Comparison of ENCODE assay signal across 8 cellular contexts in the genomic region with DNA sequence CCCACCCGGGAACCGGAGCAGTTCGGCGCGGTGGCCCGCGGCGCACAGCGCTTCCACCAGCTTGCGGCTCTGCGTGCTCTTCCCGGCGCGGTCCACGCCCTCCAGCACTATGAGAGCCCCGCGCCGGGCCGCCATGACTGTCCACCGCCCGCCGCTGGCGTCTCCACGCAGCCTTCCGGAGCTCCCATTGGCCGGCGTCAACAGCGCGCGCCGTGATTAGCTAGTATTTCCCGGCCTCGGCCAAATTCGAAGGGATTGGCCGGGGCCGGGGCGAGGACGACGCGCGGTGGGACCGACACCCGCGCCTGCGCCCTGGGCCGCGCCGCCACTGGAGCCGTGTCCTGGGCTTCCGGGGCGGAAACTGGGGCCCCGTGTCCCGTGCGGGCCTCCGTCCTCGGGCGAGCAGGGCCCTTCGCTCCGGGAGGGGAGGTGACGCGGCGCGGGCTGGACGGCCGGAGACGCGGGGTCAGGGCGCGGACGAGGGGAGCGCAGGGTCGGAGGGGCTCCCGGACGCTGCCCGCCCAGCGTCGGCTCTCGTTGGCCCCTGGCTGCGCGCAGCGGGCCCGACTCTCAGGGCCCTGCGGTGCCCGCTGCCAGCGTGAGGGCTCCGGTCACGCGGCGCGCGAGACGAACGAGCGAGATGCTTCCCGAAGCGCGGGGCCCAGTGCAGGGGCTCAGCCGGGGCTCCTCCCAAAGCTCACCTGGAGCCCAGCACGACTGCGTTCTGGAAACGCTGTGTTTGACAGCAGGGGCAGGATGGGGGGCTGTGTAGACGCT. TPM values are rescaled to one million over a fixed set of nuclear protein-coding genes. Genes with fewer than 3 reads are reported as not detected.
A peak's percentile ranks its signal among the peaks of the same experiment; 100 is the strongest.
DNase-seq lines count a peak whose midpoint lies in the region; ATAC-seq and TF ChIP-seq lines count a peak whose summit lies in the region.

TSS of gene DTYMK (minus strand) at position 167 of the 777 bp plus-strand sequence. CDS start at position 135, 32 bp downstream.

- intact Hi-C loops in T-helper 1 cell treated with Interleukin-12 subunit alpha and Interleukin-12 subunit beta and Interleukin-4 antibody, amounts not matched to agents 30 ng/mL and 1 ng/mL, for 36 hours (cut with micrococcal nuclease), result loop anchor here (1.0 to 5.0 kb wide), 12 partner anchors 15 to 1126 kb away; partner anchors contain the start of genes D2HGDH, HDLBP, ING5 and PASK
- intact Hi-C loops in heart right ventricle (cut with DNase I) (loop anchor here in 3 of 10 donors (2.0 to 10.0 kb wide), 3 partner anchors 14 to 50 kb away; partner anchors contain the start of genes ATG4B (in 1 of the 3), D2HGDH (in 1 of the 3) and THAP4 (in 1 of the 3)), upper lobe of right lung (cut with DNase I) (no loop called here)

- 0% methylated on average over 97 to 102 of the region's 102 CpGs for WGBS in heart right ventricle, 2 donors

- peak within 1 kb of the TSS; percentile 78 to 98 (median 93) for H3K27ac ChIP-seq in heart right ventricle
- peak within 1 kb of the TSS; percentile 88 for H3K27ac ChIP-seq in upper lobe of right lung

- peak within 1 kb of the TSS; percentile 62 to 99 (median 89) for H3K4me3 ChIP-seq in heart right ventricle
- H3K4me3 ChIP-seq in upper lobe of right lung, result peak within 1 kb of the TSS; percentile 93

- in situ Hi-C loops in GM13977 (cut with MboI; ENCODE audit: low pct_unique_long_range_greater_than_20kb, low sequenced_read_pairs, unreplicated experiment), result no loop called here

- TF ChIP-seq CTCF in GM13977 (IDR thresholded peaks at IDR 0.05; ENCODE audit: extremely low read depth, insufficient read depth, missing control alignments) (no peak), heart right ventricle (IDR thresholded peaks at IDR 0.05) (no peak), progenitor cell of endocrine pancreas (IDR thresholded peaks at IDR 0.05; ENCODE audit: unreplicated experiment) (no peak), upper lobe of right lung (IDR thresholded peaks at IDR 0.05) (no peak)

- peaks cover 8% of the 10 kb centered on the region for H3K4me1 Mint-ChIP-seq in progenitor cell of endocrine pancreas (ENCODE audit: low read depth)

- ATAC-seq in HG02870 (IDR thresholded peaks at IDR 0.05; ENCODE audit: unreplicated experiment) (peak; percentile 93), heart right ventricle (peak; percentile 98 to 99 (median 99)), upper lobe of right lung (peak; percentile 99)

- peak within 1 kb of the TSS; percentile 86 for H3K4me3 Mint-ChIP-seq in progenitor cell of endocrine pancreas (ENCODE audit: low read depth)

- DNase-seq in GM13977 (ENCODE audit: low spot score) (peak; percentile 100), NCI-H1694 (lab: John Stamatoyannopoulos, UW) (peak; percentile 85), amniotic epithelial cell (ENCODE audit: low read depth) (peak; percentile 91), heart right ventricle (peak; percentile 96 to 97), progenitor cell of endocrine pancreas (ENCODE audit: low spot score, unreplicated experiment) (peak; percentile 91), upper lobe of right lung (peak; percentile 99)

- H3K27ac Mint-ChIP-seq in progenitor cell of endocrine pancreas, result peak within 1 kb of the TSS; percentile 97

- H3K36me3 ChIP-seq in heart right ventricle, result peaks cover 0 to 62% (median 13%) of the 10 kb centered on the region in 9 donors
- H3K36me3 ChIP-seq in upper lobe of right lung, result peaks cover 19% of the 10 kb centered on the region

- H3K4me1 ChIP-seq in heart right ventricle (peaks cover 10 to 32% (median 25%) of the 10 kb centered on the region in 9 donors), upper lobe of right lung (peaks cover 19% of the 10 kb centered on the region)

- no peaks in the 10 kb centered on the region for H3K27me3 ChIP-seq in heart right ventricle
- no peaks in the 10 kb centered on the region for H3K27me3 ChIP-seq in upper lobe of right lung

- H3K9me3 Mint-ChIP-seq in progenitor cell of endocrine pancreas (ENCODE audit: low read depth), result no peaks in the 10 kb centered on the region

- H3K27me3 Mint-ChIP-seq in progenitor cell of endocrine pancreas, result no peaks in the 10 kb centered on the region

- H3K36me3 Mint-ChIP-seq in progenitor cell of endocrine pancreas (ENCODE audit: insufficient read depth), result peaks cover 2% of the 10 kb centered on the region

- H3K9me3 ChIP-seq in heart right ventricle, result no peaks in the 10 kb centered on the region
- H3K9me3 ChIP-seq in upper lobe of right lung, result no peaks in the 10 kb centered on the region

RNA-seq across cellular contexts. Expression of gene DTYMK, which starts in this region (rescaled TPM):
- total RNA-seq in T-helper 1 cell treated with Interleukin-12 subunit alpha and Interleukin-12 subunit beta and Interleukin-4 antibody, amounts not matched to agents 30 ng/mL and 1 ng/mL, for 36 hours, result 60.2 and 65.9 TPM in 2 replicates
- total RNA-seq in heart right ventricle (10 to 100 TPM in 3 of 10 donors, 1 to 10 TPM in 7; 6.4 to 12.4 (median 9.3) TPM), progenitor cell of endocrine pancreas (51.4 and 54.4 TPM in 2 replicates), upper lobe of right lung (14.9 TPM)
- 10 to 100 TPM in 1 of 2 donors, 1 to 10 TPM in 1; 9.2 to 18.5 TPM for polyA plus RNA-seq in heart right ventricle

Comparison
In these comparisons a context has a peak if more than half of its experiments do, and no peak if none do; other contexts are left out.
1. Peak in every context shown above with its lines: DNase-seq, ATAC-seq, H3K4me3 ChIP-seq and H3K27ac ChIP-seq.